Comparison of ENCODE assay signal across 7 cellular contexts in the genomic region with DNA sequence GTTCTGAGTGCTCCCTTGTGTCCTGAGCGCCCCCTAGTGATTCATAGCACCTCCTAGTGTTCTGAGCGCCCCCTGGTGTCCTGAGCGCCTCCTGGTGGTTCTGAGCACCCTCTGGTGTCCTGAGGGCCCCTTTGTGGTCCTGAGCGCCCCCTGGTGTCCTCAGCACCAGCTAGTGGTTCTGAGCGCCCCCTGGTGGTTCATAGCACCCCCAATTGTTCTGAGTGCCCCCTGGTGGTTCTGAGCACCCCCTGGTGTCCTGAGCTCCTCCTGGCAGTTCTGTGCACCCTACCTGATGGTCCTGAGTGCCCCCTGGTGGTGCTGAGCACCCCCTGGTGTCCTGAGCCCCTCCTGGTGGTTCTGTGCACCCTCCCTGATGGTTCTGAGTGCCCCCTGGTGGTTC.
DNase-seq lines count a peak whose midpoint lies in the region; ATAC-seq, FAIRE-seq and TF ChIP-seq lines count a peak whose summit lies in the region.
"Not testable (repeated sequence)": the region's sequence is repeated elsewhere in the genome, so short reads cannot be mapped to it uniquely, and the experiment has no call there.

No MANE protein-coding gene starts in this region.

- BruUV-seq in K562 (replicated peaks; lab: Mats Ljungman, UMichigan): not testable (repeated sequence)

- in situ Hi-C loops in K562 (cut with MboI): loop anchor here (25.0 kb wide), 2 partner anchors 469 to 1069 kb away; no protein-coding TSS in a partner anchor

- POLR2A ChIA-PET in K562 (lab: Yijun Ruan, JAX): not testable (repeated sequence)

- not testable (repeated sequence) for H3K36me3 ChIP-seq in K562 (ENCODE audit: control insufficient read depth, insufficient read depth, low read length)

- H3K27ac ChIP-seq in K562 (ENCODE audit: extremely low read depth, low read depth, low read length): not testable (repeated sequence)

- not testable (repeated sequence) for H4K20me1 ChIP-seq in K562 (replicated peaks; ENCODE audit: control insufficient read depth, insufficient read depth, low read length)

- FAIRE-seq in K562 (lab: Jason Lieb, UNC): not testable (repeated sequence)

- not testable (repeated sequence) for H3K9me3 ChIP-seq in K562 (replicated peaks; ENCODE audit: control insufficient read depth, insufficient read depth, low read depth, low read length)

- not testable (repeated sequence) for H3K4me1 ChIP-seq in K562 (replicated peaks in 1 of 2; ENCODE audit: control insufficient read depth in 2 of 2, insufficient read depth in 2 of 2, low read length in 2 of 2)

- not testable (repeated sequence) for TF ChIP-seq CTCF in K562 (IDR thresholded peaks at IDR 0.05 in 2 of 3, conservative IDR thresholded peaks at IDR 0.05 in 1 of 3; ENCODE audit: insufficient read depth in 2 of 3, low read depth in 1 of 3, low read length in 3 of 3)

- not testable (repeated sequence) for H2AFZ ChIP-seq in K562 (ENCODE audit: low read depth, low read length)

- H3K79me2 ChIP-seq in K562 (ENCODE audit: control insufficient read depth, insufficient read depth, low read length): not testable (repeated sequence)

- not testable (repeated sequence) for TF ChIP-seq EP300 in K562 (IDR thresholded peaks at IDR 0.05; ENCODE audit: low read length)

- not testable (repeated sequence) for DNase-seq in K562 (ENCODE audit: extremely low read depth in 1 of 4, low spot score in 3 of 4)

- not testable (repeated sequence) for TF ChIP-seq RAD21 in K562 (CRISPR knock-in tag; conservative IDR thresholded peaks at IDR 0.05 in 1 of 2, IDR thresholded peaks at IDR 0.05 in 1 of 2)

- H3K4me3 ChIP-seq in K562: not testable (repeated sequence)

- WGBS in K562 (ENCODE audit: insufficient coverage, low coverage, missing lambda C conversion rate): no CpG with 5 or more reads among the region's 5 CpGs

- not testable (repeated sequence) for H3K9ac ChIP-seq in K562 (ENCODE audit: insufficient read depth in 1 of 2, low read depth in 2 of 2, low read length in 2 of 2)

- intact Hi-C loops in K562 (cut with micrococcal nuclease): not testable (repeated sequence)

- peak; percentile 40 for ATAC-seq in GM18858 (IDR thresholded peaks at IDR 0.05; ENCODE audit: unreplicated experiment)
- ATAC-seq in GM19438 (IDR thresholded peaks at IDR 0.05; ENCODE audit: low read depth, unreplicated experiment): peak; percentile 60
- ATAC-seq in GM21619 (IDR thresholded peaks at IDR 0.05; ENCODE audit: unreplicated experiment): peak; percentile 56
- peak; percentile 56 for ATAC-seq in HG02870 (IDR thresholded peaks at IDR 0.05; ENCODE audit: unreplicated experiment)
- peak; percentile 43 for ATAC-seq in HG03108 (IDR thresholded peaks at IDR 0.05; ENCODE audit: unreplicated experiment)
- peak; percentile 49 for ATAC-seq in HG03521 (IDR thresholded peaks at IDR 0.05; ENCODE audit: unreplicated experiment)
- peak; percentile 58 for ATAC-seq in K562

- H3K4me2 ChIP-seq in K562 (ENCODE audit: insufficient read depth, low read length): not testable (repeated sequence)

- H3K27me3 ChIP-seq in K562 (ENCODE audit: control insufficient read depth in 2 of 2, insufficient read depth in 2 of 2, low read length in 2 of 2): not testable (repeated sequence)

- not testable (repeated sequence) for TF ChIP-seq POLR2A in K562 (conservative IDR thresholded peaks at IDR 0.05)

- H3K9me1 ChIP-seq in K562 (ENCODE audit: control insufficient read depth, insufficient read depth, low read length): not testable (repeated sequence)

- CTCF ChIA-PET in K562 (lab: Yijun Ruan, JAX; ENCODE audit: low intra/inter-chr PET ratio): not testable (repeated sequence)
